ENCODE assay signal across 29 cellular contexts in genomic region chr16:11321662-11322061, GRCh38. TPM values are rescaled to one million over a fixed set of nuclear protein-coding genes. Genes with fewer than 3 reads are reported as not detected.
"Had no signal": no experiment of that assay in that cellular context is flagged by ENCODE, and none has a peak within 500 bp of the region (broad histone marks: within the 10 kb centered on the region; RNA-seq: fewer than 3 reads in every experiment).

No MANE protein-coding gene starts in this region.

- DNase-seq: dorsolateral prefrontal cortex; effector CD4-positive, alpha-beta T cell; foreskin fibroblast; gastrocnemius medialis; head of caudate nucleus; natural killer cell; occipital lobe; ovary; psoas muscle; right cardiac atrium; spleen; stimulated activated naive B cell treated with anti-CD40 and anti-IgM and Interleukin-4, amounts not matched to agents 10 μg/mL and 1 μg/mL and 100 μg/mL, for 72 hours; stimulated activated naive CD8-positive, alpha-beta T cell treated with anti-CD3 and anti-CD28 coated beads, Interleukin-15, amount 100 ng/mL, for 72 hours; transverse colon; upper lobe of right lung had no signal

- FAIRE-seq: colon, keratinocyte had no signal

- H3K27ac ChIP-seq: dorsolateral prefrontal cortex, epithelial cell of prostate, gastrocnemius medialis, ovary, psoas muscle, skin epidermis, spleen, suprapubic skin, transverse colon, upper lobe of right lung, vagina had no signal

- ATAC-seq: esophagus mucosa; gastrocnemius medialis; natural killer cell; psoas muscle; right cardiac atrium; stimulated activated naive B cell treated with anti-CD40 and anti-IgM and Interleukin-4, amounts not matched to agents 10 μg/mL and 1 μg/mL and 100 μg/mL, for 72 hours; stimulated activated naive CD8-positive, alpha-beta T cell treated with anti-CD3 and anti-CD28 coated beads, Interleukin-15, amount 100 ng/mL, for 72 hours; upper lobe of right lung had no signal

- H3K9me3 ChIP-seq: gastrocnemius medialis, ovary, psoas muscle, spleen, suprapubic skin, transverse colon, upper lobe of right lung, vagina had no signal

- H3K36me3 ChIP-seq: gastrocnemius medialis, ovary, spleen, suprapubic skin, transverse colon, upper lobe of right lung, vagina had no signal

- H3K4me1 ChIP-seq: psoas muscle, suprapubic skin, transverse colon, upper lobe of right lung, vagina had no signal

- H3K27me3 ChIP-seq: dorsolateral prefrontal cortex, gastrocnemius medialis, ovary, spleen, suprapubic skin, transverse colon, upper lobe of right lung, vagina had no signal

- H3K4me3 ChIP-seq: dorsolateral prefrontal cortex, gastrocnemius medialis, lung, ovary, psoas muscle, skin epidermis, spleen, suprapubic skin, transverse colon, upper lobe of right lung, vagina had no signal

RNA-seq across cellular contexts. Expression of gene PRM1, which starts 40.5 kb away (rescaled TPM):
- total RNA-seq: dorsolateral prefrontal cortex, esophagus mucosa, gastrocnemius medialis, glomerular endothelial cell, liver, lung, mononuclear cell, natural killer cell, occipital lobe, ovary, psoas muscle, renal cortical epithelial cell, right cardiac atrium, spleen, suprapubic skin, transverse colon, upper lobe of right lung, vagina had no signal
- polyA plus RNA-seq: keratinocyte, liver, lung, neural cell, ovary, psoas muscle, right cardiac atrium, spleen had no signal

RNA-seq across cellular contexts. Expression of gene PRM2, which starts 45.4 kb away (rescaled TPM):
- total RNA-seq: dorsolateral prefrontal cortex, esophagus mucosa, gastrocnemius medialis, glomerular endothelial cell, liver, lung, mononuclear cell, natural killer cell, occipital lobe, ovary, psoas muscle, renal cortical epithelial cell, right cardiac atrium, spleen, suprapubic skin, transverse colon, upper lobe of right lung, vagina had no signal
- polyA plus RNA-seq: keratinocyte, liver, lung, neural cell, ovary, psoas muscle, right cardiac atrium, spleen had no signal

RNA-seq across cellular contexts. Expression of gene PRM3, which starts 48.2 kb away (rescaled TPM):
- total RNA-seq: dorsolateral prefrontal cortex, esophagus mucosa, gastrocnemius medialis, glomerular endothelial cell, liver, lung, mononuclear cell, natural killer cell, occipital lobe, ovary, psoas muscle, renal cortical epithelial cell, right cardiac atrium, spleen, suprapubic skin, transverse colon, upper lobe of right lung, vagina had no signal
- polyA plus RNA-seq: keratinocyte, liver, lung, neural cell, ovary, psoas muscle, right cardiac atrium, spleen, thymus had no signal

RNA-seq across cellular contexts. Expression of gene TNP2, which starts 52.5 kb away (rescaled TPM):
- total RNA-seq: dorsolateral prefrontal cortex, esophagus mucosa, gastrocnemius medialis, glomerular endothelial cell, liver, lung, mononuclear cell, natural killer cell, occipital lobe, ovary, psoas muscle, renal cortical epithelial cell, right cardiac atrium, spleen, suprapubic skin, transverse colon, upper lobe of right lung, vagina had no signal
- polyA plus RNA-seq: keratinocyte, liver, lung, neural cell, ovary, psoas muscle, right cardiac atrium, spleen, thymus had no signal
